In the genomic region with DNA sequence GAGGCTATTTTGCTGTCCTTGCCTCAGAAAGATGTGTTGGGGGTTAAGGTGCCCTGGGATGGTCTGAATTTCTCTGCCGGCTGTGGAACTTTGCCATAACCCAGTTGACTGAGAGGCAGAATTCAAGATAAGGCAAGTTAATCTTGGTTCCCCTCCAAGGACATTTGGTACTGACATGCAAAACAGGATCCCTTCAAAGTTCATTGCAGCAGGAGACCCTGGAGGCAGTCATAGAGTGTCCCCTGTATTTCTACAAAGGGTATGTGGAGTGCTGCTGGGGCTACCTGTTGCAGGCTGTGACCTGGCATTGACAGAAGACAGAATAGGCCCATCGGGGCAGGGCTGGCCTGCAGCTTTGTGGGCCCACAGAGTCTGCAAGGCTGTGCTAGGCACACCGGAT, we compare ENCODE assay signal across 22 cellular contexts.
DNase-seq lines count a peak whose midpoint lies in the region; ATAC-seq and TF ChIP-seq lines count a peak whose summit lies in the region.
"Had no signal": no experiment of that assay in that cellular context is flagged by ENCODE, and none has a peak within 500 bp of the region (broad histone marks: within the 10 kb centered on the region; RNA-seq: fewer than 3 reads in every experiment).

No MANE protein-coding gene starts in this region.

- peak; percentile 84 to 92 for ATAC-seq in right cardiac atrium
- ATAC-seq in GM21717 (IDR thresholded peaks at IDR 0.05; ENCODE audit: unreplicated experiment): no peak
- ATAC-seq: gastrocnemius medialis had no signal

- H3K36me3 ChIP-seq in adrenal gland (replicated peaks in 1 of 2) (no peaks in the 10 kb centered on the region), prostate gland (no peaks in the 10 kb centered on the region)
- H3K36me3 ChIP-seq: breast epithelium, gastrocnemius medialis, upper lobe of left lung had no signal

- H3K27ac ChIP-seq in C4-2B (peak overlapping the region; percentile 77), adrenal gland (peak overlapping the region in 1 of 5 donors; percentile 65), right cardiac atrium (ENCODE audit: low read length) (peak overlapping the region; percentile 44), prostate gland (peak overlapping the region; percentile 35 to 56)
- H3K27ac ChIP-seq: gastrocnemius medialis, hepatocyte had no signal

- 17 to 48% (median 40%) methylated on average over 3 of the region's 3 CpGs for WGBS in adrenal gland, 4 donors
- WGBS in right cardiac atrium: 51% methylated on average over 3 of the region's 3 CpGs
- 37% methylated on average over 3 of the region's 3 CpGs for WGBS in prostate gland

- TF ChIP-seq CTCF in C4-2B (conservative IDR thresholded peaks at IDR 0.05) (no peak), adrenal gland (IDR thresholded peaks at IDR 0.05) (no peak), prostate gland (IDR thresholded peaks at IDR 0.05) (no peak)

- peaks cover 8 to 18% of the 10 kb centered on the region in 2 donors for H3K4me1 ChIP-seq in adrenal gland (replicated peaks in 1 of 2)
- H3K4me1 ChIP-seq in right cardiac atrium (ENCODE audit: control insufficient read depth, insufficient read depth, low read length): peaks cover 10% of the 10 kb centered on the region
- peaks cover 23% of the 10 kb centered on the region for H3K4me1 ChIP-seq in prostate gland (replicated peaks)
- H3K4me1 ChIP-seq: breast epithelium, gastrocnemius medialis had no signal

- no peaks in the 10 kb centered on the region for H3K27me3 ChIP-seq in adrenal gland
- H3K27me3 ChIP-seq in right cardiac atrium (ENCODE audit: control insufficient read depth, insufficient read depth): no peaks in the 10 kb centered on the region
- H3K27me3 ChIP-seq in prostate gland (replicated peaks; ENCODE audit: insufficient read depth): no peaks in the 10 kb centered on the region
- H3K27me3 ChIP-seq: breast epithelium, gastrocnemius medialis, hepatocyte, upper lobe of left lung had no signal

- TF ChIP-seq POLR2A in adrenal gland (IDR thresholded peaks at IDR 0.05) (no peak), prostate gland (IDR thresholded peaks at IDR 0.05) (no peak)

- no peak overlapping the region for H3K4me3 ChIP-seq in adrenal gland
- no peak overlapping the region for H3K4me3 ChIP-seq in right cardiac atrium (ENCODE audit: low read length)
- no peak overlapping the region for H3K4me3 ChIP-seq in prostate gland
- H3K4me3 ChIP-seq: breast epithelium, gastrocnemius medialis, hepatocyte, upper lobe of left lung had no signal

- intact Hi-C loops in adrenal gland (cut with DNase I): loop anchor here in 1 of 2 donors (10.0 kb wide), 1 partner anchor 63 kb away; no protein-coding TSS in a partner anchor
- intact Hi-C loops in right cardiac atrium (cut with DNase I): no loop called here
- intact Hi-C loops in prostate gland (cut with DNase I): no loop called here

- no peaks in the 10 kb centered on the region for H3K9me3 ChIP-seq in adrenal gland (replicated peaks in 1 of 3)
- H3K9me3 ChIP-seq in right cardiac atrium (ENCODE audit: control insufficient read depth, low read length): no peaks in the 10 kb centered on the region
- no peaks in the 10 kb centered on the region for H3K9me3 ChIP-seq in prostate gland
- H3K9me3 ChIP-seq: breast epithelium, gastrocnemius medialis, upper lobe of left lung had no signal

- peak in 4 of 7 donors; percentile 12 to 54 (median 26) for DNase-seq in adrenal gland
- peak; percentile 38 to 75 (median 66) for DNase-seq in right cardiac atrium
- DNase-seq in prostate gland (ENCODE audit: low spot score): peak; percentile 77
- DNase-seq in amniotic stem cell (lab: John Stamatoyannopoulos, UW): no peak
- no peak for DNase-seq in activated CD4-positive, alpha-beta T cell treated with anti-CD3 and anti-CD28 coated beads for 1 hour
- DNase-seq in activated effector memory CD4-positive, alpha-beta T cell treated with Interleukin-2 at 50 U/mL for 16 hours: no peak
- DNase-seq: activated CD4-positive, alpha-beta memory T cell treated with anti-CD3 and anti-CD28 coated beads for 36 hours; activated CD4-positive, CD25-positive, alpha-beta regulatory T cell treated with anti-CD3 and anti-CD28 coated beads, Interleukin-2, amount 50 U/mL, for 72 hours; activated naive CD4-positive, alpha-beta T cell treated with Interleukin-2 at 50 U/mL for 16 hours; CD4-positive, alpha-beta memory T cell; gastrocnemius medialis; GOT3; HFFc6; NCI-H1105; NCI-H187; RPMI8226; stimulated activated CD4-positive, alpha-beta T cell treated with anti-CD3 and anti-CD28 coated beads, Interleukin-4, amount 100 ng/mL, for 24 hours had no signal

Comparison
In these comparisons a context has a peak if more than half of its experiments do, and no peak if none do; other contexts are left out.
1. DNase-seq: peak in adrenal gland (4 of 7), right cardiac atrium (3 of 3) and prostate gland (single experiment); none in amniotic stem cell (single experiment), activated CD4-positive, alpha-beta T cell treated with anti-CD3 and anti-CD28 coated beads for 1 hour (single experiment) and activated effector memory CD4-positive, alpha-beta T cell treated with Interleukin-2 at 50 U/mL for 16 hours (single experiment).